ENCODE assay signal across 8 cellular contexts in the genomic region with DNA sequence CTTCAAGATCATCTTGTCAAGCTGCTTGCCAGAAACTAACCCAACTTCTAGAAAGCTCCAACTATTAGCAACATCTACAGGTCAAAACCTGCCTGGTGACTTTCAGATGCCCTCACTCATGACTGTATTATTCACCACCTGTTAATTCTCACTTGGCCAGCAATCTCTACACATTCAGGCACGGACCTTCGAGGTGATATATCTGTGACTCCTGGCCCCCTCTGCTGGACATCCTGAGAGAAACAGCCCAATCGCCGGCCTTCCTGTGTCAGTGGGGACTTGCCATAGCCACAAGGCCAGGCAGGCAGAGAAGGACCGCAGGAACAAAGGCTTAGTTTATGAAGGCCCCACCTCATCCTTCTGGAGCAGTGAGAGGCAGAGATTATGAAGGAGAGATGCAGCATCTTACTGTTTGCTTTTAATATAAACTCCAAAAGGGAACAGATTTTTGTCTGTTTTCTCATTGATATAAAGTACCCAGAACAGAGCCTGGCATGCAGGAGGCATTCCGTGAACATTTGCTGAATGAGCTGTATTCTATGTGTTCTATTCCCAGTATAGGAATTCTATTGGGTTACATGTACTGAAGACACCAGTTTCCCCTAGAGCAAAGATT. TPM values are rescaled to one million over a fixed set of nuclear protein-coding genes. Genes with fewer than 3 reads are reported as not detected.
DNase-seq lines count a peak whose midpoint lies in the region; ATAC-seq and TF ChIP-seq lines count a peak whose summit lies in the region.

No MANE protein-coding gene starts in this region.

- POLR2A ChIA-PET in activated CD8-positive, alpha-beta T cell treated with anti-CD3 and anti-CD28 coated beads, Interleukin-2, amount 10 ng/mL, durations not matched to agents 7 days and 5 days (lab: Charles Lee), result no interaction called here

- in situ Hi-C loops in G401 (cut with HindIII; ENCODE audit: low sequenced_read_pairs), result no loop called here

- peaks cover 26% of the 10 kb centered on the region for H3K36me3 ChIP-seq in thoracic aorta

- no peak overlapping the region for H3K27ac Mint-ChIP-seq in activated CD8-positive, alpha-beta T cell treated with anti-CD3 and anti-CD28 coated beads, Interleukin-2, amount 10 ng/mL, durations not matched to agents 7 days and 5 days
- H3K27ac Mint-ChIP-seq in mesothelial cell of epicardium, result no peak overlapping the region

- no peaks in the 10 kb centered on the region for H3K9me3 Mint-ChIP-seq in activated CD8-positive, alpha-beta T cell treated with anti-CD3 and anti-CD28 coated beads, Interleukin-2, amount 10 ng/mL, durations not matched to agents 7 days and 5 days (ENCODE audit: insufficient read depth)
- H3K9me3 Mint-ChIP-seq in mesothelial cell of epicardium, result no peaks in the 10 kb centered on the region

- H3K4me1 ChIP-seq in thoracic aorta (ENCODE audit: control insufficient read depth in 1 of 2, low read depth in 2 of 2), result no peaks in the 10 kb centered on the region

- CTCF ChIA-PET in activated CD8-positive, alpha-beta T cell treated with anti-CD3 and anti-CD28 coated beads, Interleukin-2, amount 10 ng/mL, durations not matched to agents 7 days and 5 days (lab: Charles Lee), result interaction anchor here (0.9 to 1.1 kb wide), 2 partner anchors 13 to 15 kb away, joined by 3 read pairs; no protein-coding TSS in a partner anchor

- no peak overlapping the region for H3K27ac ChIP-seq in thoracic aorta

- H3K4me3 Mint-ChIP-seq in activated CD8-positive, alpha-beta T cell treated with anti-CD3 and anti-CD28 coated beads, Interleukin-2, amount 10 ng/mL, durations not matched to agents 7 days and 5 days, result no peak overlapping the region
- no peak overlapping the region for H3K4me3 Mint-ChIP-seq in mesothelial cell of epicardium

- no peaks in the 10 kb centered on the region for H3K27me3 Mint-ChIP-seq in activated CD8-positive, alpha-beta T cell treated with anti-CD3 and anti-CD28 coated beads, Interleukin-2, amount 10 ng/mL, durations not matched to agents 7 days and 5 days (ENCODE audit: low read depth)
- H3K27me3 Mint-ChIP-seq in mesothelial cell of epicardium (ENCODE audit: low read depth), result no peaks in the 10 kb centered on the region

- no peaks in the 10 kb centered on the region for H3K9me3 ChIP-seq in thoracic aorta

- peak; percentile 55 for ATAC-seq in HG03045 (IDR thresholded peaks at IDR 0.05; ENCODE audit: unreplicated experiment)
- peak; percentile 60 for ATAC-seq in activated CD8-positive, alpha-beta T cell treated with anti-CD3 and anti-CD28 coated beads, Interleukin-2, amount 10 ng/mL, durations not matched to agents 7 days and 5 days
- ATAC-seq in thoracic aorta (ENCODE audit: insufficient number of reproducible peaks, low FRiP score, low read depth), result peak; percentile 77
- no peak for ATAC-seq in GM21515 (IDR thresholded peaks at IDR 0.05; ENCODE audit: unreplicated experiment)

- peak; percentile 78 for TF ChIP-seq CTCF in epithelial cell of proximal tubule (conservative IDR thresholded peaks at IDR 0.05; ENCODE audit: low read depth, low read length)
- peak; percentile 47 for TF ChIP-seq CTCF in mesothelial cell of epicardium (IDR thresholded peaks at IDR 0.05; ENCODE audit: unreplicated experiment)
- TF ChIP-seq CTCF in thoracic aorta (IDR thresholded peaks at IDR 0.05), result peak; percentile 74

- H3K36me3 Mint-ChIP-seq in activated CD8-positive, alpha-beta T cell treated with anti-CD3 and anti-CD28 coated beads, Interleukin-2, amount 10 ng/mL, durations not matched to agents 7 days and 5 days (ENCODE audit: low read depth), result peaks cover 15% of the 10 kb centered on the region
- peaks cover 33% of the 10 kb centered on the region for H3K36me3 Mint-ChIP-seq in mesothelial cell of epicardium

- H3K4me3 ChIP-seq in epithelial cell of proximal tubule (ENCODE audit: low read depth, low read length) (no peak overlapping the region), thoracic aorta (no peak overlapping the region)

- peak; percentile 90 for DNase-seq in G401 (ENCODE audit: low spot score)
- peak; percentile 39 to 79 for DNase-seq in NCI-H526 (lab: John Stamatoyannopoulos, UW)
- peak; percentile 70 for DNase-seq in activated CD8-positive, alpha-beta T cell treated with anti-CD3 and anti-CD28 coated beads, Interleukin-2, amount 10 ng/mL, durations not matched to agents 7 days and 5 days
- peak; percentile 40 for DNase-seq in epithelial cell of proximal tubule (ENCODE audit: low read depth)
- peak in 1 of 2 experiments; percentile 75 for DNase-seq in mesothelial cell of epicardium (ENCODE audit: low spot score in 2 of 2, unreplicated experiment in 2 of 2)
- no peak for DNase-seq in thoracic aorta (ENCODE audit: low spot score)

- no peaks in the 10 kb centered on the region for H3K27me3 ChIP-seq in thoracic aorta (replicated peaks; ENCODE audit: insufficient read depth)

- H3K4me1 Mint-ChIP-seq in activated CD8-positive, alpha-beta T cell treated with anti-CD3 and anti-CD28 coated beads, Interleukin-2, amount 10 ng/mL, durations not matched to agents 7 days and 5 days (ENCODE audit: low read depth), result peaks cover 10% of the 10 kb centered on the region
- H3K4me1 Mint-ChIP-seq in mesothelial cell of epicardium, result peaks cover 4% of the 10 kb centered on the region

RNA-seq across cellular contexts. Expression of gene OCA2, which starts 24.4 kb away (rescaled TPM):
- 4.1 TPM in 2 replicates for total RNA-seq in G401 (2014; rRNA removed; shearing (Covaris generic))
- not detected for total RNA-seq in activated CD8-positive, alpha-beta T cell treated with anti-CD3 and anti-CD28 coated beads, Interleukin-2, amount 10 ng/mL, durations not matched to agents 7 days and 5 days
- total RNA-seq in epithelial cell of proximal tubule (0.29 TPM in 1 of 2 replicates, not detected in the other), mesothelial cell of epicardium (1.0 to 2.0 TPM (median 1.5 TPM) in 3 replicates), thoracic aorta (10 to 100 TPM in 1 of 2 donors, 1 to 10 TPM in 1; 8.0 to 14.8 TPM)
